ENCODE assay signal across 22 cellular contexts in the genomic region with DNA sequence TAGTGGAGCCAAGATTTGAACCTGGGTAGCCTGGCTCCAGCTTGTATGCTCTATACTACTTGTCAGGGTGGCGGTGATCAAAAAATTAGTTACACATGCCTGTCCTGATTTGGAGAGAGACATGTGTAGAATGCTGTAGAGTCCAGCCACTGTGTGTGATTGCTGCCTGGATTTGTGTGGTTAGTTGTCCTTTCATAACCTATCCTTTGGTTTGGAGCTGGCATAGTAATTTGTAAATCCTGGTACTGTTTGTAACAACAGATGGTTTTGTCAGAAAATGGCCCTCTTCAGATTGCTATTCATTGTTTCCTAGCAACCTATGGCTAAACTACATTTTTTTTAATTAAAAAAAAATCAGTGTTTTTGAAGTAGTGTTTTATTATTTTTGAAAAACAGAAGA. TPM values are rescaled to one million over a fixed set of nuclear protein-coding genes. Genes with fewer than 3 reads are reported as not detected.
DNase-seq lines count a peak whose midpoint lies in the region; ATAC-seq and TF ChIP-seq lines count a peak whose summit lies in the region.
"Had no signal": no experiment of that assay in that cellular context is flagged by ENCODE, and none has a peak within 500 bp of the region (broad histone marks: within the 10 kb centered on the region; RNA-seq: fewer than 3 reads in every experiment).

No MANE protein-coding gene starts in this region.

- ATAC-seq in HG02623 (IDR thresholded peaks at IDR 0.05; ENCODE audit: unreplicated experiment) (no peak), GM19035 (IDR thresholded peaks at IDR 0.05; ENCODE audit: unreplicated experiment) (no peak)
- ATAC-seq: activated naive CD4-positive, alpha-beta T cell treated with anti-CD3 and anti-CD28 coated beads, Interleukin-2, amount 50 U/mL, for 72 hours; activated T-cell treated with anti-CD3 and anti-CD28 coated beads, Interleukin-2, amount 50 U/mL, for 4 hours; GM12878 had no signal

- no peak overlapping the region for H3K4me3 ChIP-seq in coronary artery
- H3K4me3 ChIP-seq: GM12878, ovary, uterus had no signal

- H3K27ac ChIP-seq in coronary artery = peak overlapping the region; percentile 17 to 48
- H3K27ac ChIP-seq: epithelial cell of prostate, ovary, uterus had no signal

- DNase-seq in COLO829 (ENCODE audit: low spot score) = peak; percentile 51
- DNase-seq in M059J (ENCODE audit: low read depth) = peak; percentile 12
- DNase-seq in coronary artery (ENCODE audit: low spot score) = no peak
- peak; percentile 12 for DNase-seq in mesenteric fat pad (ENCODE audit: low spot score)
- DNase-seq in stimulated activated CD4-positive, alpha-beta T cell treated with anti-CD3 and anti-CD28 coated beads, Interleukin-2, amount 100 ng/mL, for 48 hours = no peak
- DNase-seq in SW480 (ENCODE audit: low spot score) = no peak
- DNase-seq: activated CD4-positive, alpha-beta memory T cell treated with anti-CD3 and anti-CD28 coated beads for 36 hours; activated T-cell treated with anti-CD3 and anti-CD28 coated beads, Interleukin-2, amount 50 U/mL, for 4 hours; brain microvascular endothelial cell; COR-L47; NCI-H187; NCI-H510A treated with DMSO at 0.1 percent for 48 hours; ovary; small intestine; stimulated activated CD8-positive, alpha-beta memory T cell treated with anti-CD3 and anti-CD28 coated beads, Interleukin-4, amount 100 ng/mL, for 48 hours; T-helper 2 cell; uterus had no signal

- no peak for TF ChIP-seq CTCF in coronary artery (IDR thresholded peaks at IDR 0.05)

RNA-seq across cellular contexts. Expression of gene ETV4, which starts 30.5 kb away (rescaled TPM):
- 4.2 and 6.9 TPM in 2 replicates for total RNA-seq in M059J (2014; rRNA removed; shearing (Covaris generic))
- total RNA-seq in mesenteric fat pad = 0.48 TPM

RNA-seq across cellular contexts. Expression of gene DHX8, which starts 31.9 kb away (rescaled TPM):
- total RNA-seq in M059J (2014; rRNA removed; shearing (Covaris generic)) = 53.7 and 62.9 TPM in 2 replicates
- total RNA-seq in mesenteric fat pad = 37.0 TPM

Comparison
In these comparisons a context has a peak if more than half of its experiments do, and no peak if none do; other contexts are left out.
1. DNase-seq: peak in COLO829 (single experiment), M059J (single experiment) and mesenteric fat pad (single experiment); none in coronary artery (single experiment), stimulated activated CD4-positive, alpha-beta T cell treated with anti-CD3 and anti-CD28 coated beads, Interleukin-2, amount 100 ng/mL, for 48 hours (0 of 2) and SW480 (single experiment).